Comparison of ENCODE assay signal across 28 cellular contexts in the genomic region with DNA sequence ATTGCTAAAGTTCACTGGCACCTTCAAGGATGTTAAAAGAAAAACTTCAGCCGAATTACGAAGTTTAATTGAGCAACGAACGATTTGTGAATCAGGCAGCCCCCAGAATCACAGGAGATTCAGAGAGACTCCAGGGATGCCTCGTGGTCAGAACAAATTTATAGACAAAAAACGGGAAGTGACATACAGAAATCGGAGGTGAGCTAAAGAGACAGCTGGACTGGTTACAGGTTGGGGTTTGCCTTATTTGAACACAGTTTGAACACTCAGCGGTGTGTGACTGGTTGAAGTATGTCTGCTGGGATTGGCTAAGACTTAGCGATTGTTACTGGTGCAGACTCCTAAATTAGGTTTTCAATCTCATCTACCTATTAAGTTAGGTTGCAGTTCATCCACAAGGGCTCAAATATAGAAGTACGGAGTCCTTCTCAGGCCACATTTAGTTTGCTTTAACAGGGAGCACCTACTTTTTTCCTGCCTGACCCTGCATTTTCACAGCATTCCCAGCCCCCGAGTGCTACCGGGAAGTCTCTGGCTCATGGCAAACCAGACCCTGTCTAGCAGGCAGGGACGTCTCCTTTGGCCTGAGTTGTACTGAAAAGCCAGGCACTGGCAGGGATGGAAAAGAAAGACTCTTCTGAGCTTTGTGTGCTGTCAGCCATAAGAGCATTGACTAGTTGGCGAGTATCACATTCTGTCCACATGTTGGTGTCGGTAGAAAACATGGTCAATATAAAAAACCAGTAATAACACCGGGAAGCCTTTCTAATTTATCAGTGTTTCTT. TPM values are rescaled to one million over a fixed set of nuclear protein-coding genes. Genes with fewer than 3 reads are reported as not detected.
"Had no signal": no experiment of that assay in that cellular context is flagged by ENCODE, and none has a peak within 500 bp of the region (broad histone marks: within the 10 kb centered on the region; RNA-seq: fewer than 3 reads in every experiment).

No MANE protein-coding gene starts in this region.

- H3K4me3 ChIP-seq: adrenal gland, ascending aorta, psoas muscle, right atrium auricular region, tibial artery had no signal

- H3K9me3 Mint-ChIP-seq: activated T-cell treated with anti-CD3 and anti-CD28 coated beads, Interleukin-2, amount 50 U/mL, for 24 hours; activated T-helper 17 cell treated with anti-CD3 and anti-CD28 coated beads, Interleukin-2, amount 50 U/mL, for 72 hours; effector memory CD8-positive, alpha-beta T cell; natural killer cell treated with Interleukin-12 subunit alpha and Interleukin-12 subunit beta and Interleukin-15 and Interleukin-18, amount 100 ng/mL, for 72 hours; stimulated activated naive CD8-positive, alpha-beta T cell treated with anti-CD3 and anti-CD28 coated beads, Interleukin-15, amount 100 ng/mL, for 72 hours; WTC11 had no signal

- FAIRE-seq: endothelial cell of umbilical vein, frontal cortex, urothelium cell line had no signal

- H3K27ac ChIP-seq: adrenal gland, ascending aorta, brain microvascular endothelial cell, psoas muscle, right atrium auricular region, tibial artery had no signal

- H3K4me3 Mint-ChIP-seq: activated naive CD8-positive, alpha-beta T cell; activated T-cell treated with anti-CD3 and anti-CD28 coated beads, Interleukin-2, amount 50 U/mL, for 24 hours; activated T-helper 17 cell treated with anti-CD3 and anti-CD28 coated beads, Interleukin-2, amount 50 U/mL, for 72 hours; effector memory CD8-positive, alpha-beta T cell; natural killer cell treated with Interleukin-12 subunit alpha and Interleukin-12 subunit beta and Interleukin-15 and Interleukin-18, amount 100 ng/mL, for 72 hours; stimulated activated naive CD8-positive, alpha-beta T cell treated with anti-CD3 and anti-CD28 coated beads, Interleukin-15, amount 100 ng/mL, for 72 hours; WTC11 had no signal

- H3K4me1 ChIP-seq: adrenal gland, ascending aorta, psoas muscle, right atrium auricular region, tibial artery had no signal

- H3K36me3 ChIP-seq: adrenal gland, ascending aorta, brain microvascular endothelial cell, right atrium auricular region, tibial artery had no signal

- DNase-seq: activated CD4-positive, alpha-beta T cell treated with anti-CD3 and anti-CD28 coated beads, Interleukin-2, amount 50 U/mL, for 4 hours; activated CD8-positive, alpha-beta memory T cell treated with anti-CD3 and anti-CD28 coated beads for 24 hours; activated CD8-positive, alpha-beta memory T cell treated with anti-CD3 and anti-CD28 coated beads, Interleukin-2, amount 50 U/mL, for 4 hours; activated T-cell treated with anti-CD3 and anti-CD28 coated beads, Interleukin-2, amount 50 U/mL, for 24 hours; adrenal gland; brain microvascular endothelial cell; central memory CD4-positive, alpha-beta T cell; effector memory CD8-positive, alpha-beta T cell; head of caudate nucleus; hypothalamus; left ventricle myocardium superior; mammary epithelial cell; psoas muscle; stimulated activated CD4-positive, alpha-beta T cell treated with anti-CD3 and anti-CD28 coated beads, Interleukin-12 subunit alpha, Interleukin-12 subunit beta, amount 100 ng/mL, for 4 hours; stimulated activated CD4-positive, alpha-beta T cell treated with anti-CD3 and anti-CD28 coated beads, Interleukin-4, amount 100 ng/mL, for 4 hours; stimulated activated naive CD8-positive, alpha-beta T cell treated with anti-CD3 and anti-CD28 coated beads, Interleukin-15, amount 100 ng/mL, for 72 hours; T-helper 9 cell; tibial artery had no signal

- ATAC-seq: activated T-helper 17 cell treated with anti-CD3 and anti-CD28 coated beads, Interleukin-2, amount 50 U/mL, for 72 hours; effector memory CD8-positive, alpha-beta T cell; esophagus mucosa; left ventricle myocardium superior; natural killer cell treated with Interleukin-12 subunit alpha and Interleukin-12 subunit beta and Interleukin-15 and Interleukin-18, amount 100 ng/mL, for 72 hours; psoas muscle; stimulated activated naive CD8-positive, alpha-beta T cell treated with anti-CD3 and anti-CD28 coated beads, Interleukin-15, amount 100 ng/mL, for 72 hours; WTC11 had no signal

- H3K27me3 ChIP-seq: ascending aorta, brain microvascular endothelial cell had no signal

- H3K27ac Mint-ChIP-seq: activated naive CD8-positive, alpha-beta T cell; activated T-cell treated with anti-CD3 and anti-CD28 coated beads, Interleukin-2, amount 50 U/mL, for 24 hours; activated T-helper 17 cell treated with anti-CD3 and anti-CD28 coated beads, Interleukin-2, amount 50 U/mL, for 72 hours; effector memory CD8-positive, alpha-beta T cell; natural killer cell treated with Interleukin-12 subunit alpha and Interleukin-12 subunit beta and Interleukin-15 and Interleukin-18, amount 100 ng/mL, for 72 hours; stimulated activated naive CD8-positive, alpha-beta T cell treated with anti-CD3 and anti-CD28 coated beads, Interleukin-15, amount 100 ng/mL, for 72 hours; WTC11 had no signal

- H3K36me3 Mint-ChIP-seq: activated naive CD8-positive, alpha-beta T cell; natural killer cell treated with Interleukin-12 subunit alpha and Interleukin-12 subunit beta and Interleukin-15 and Interleukin-18, amount 100 ng/mL, for 72 hours; WTC11 had no signal

- H3K9me3 ChIP-seq: adrenal gland, ascending aorta, psoas muscle, right atrium auricular region, tibial artery had no signal

- H3K4me1 Mint-ChIP-seq: activated T-helper 17 cell treated with anti-CD3 and anti-CD28 coated beads, Interleukin-2, amount 50 U/mL, for 72 hours; stimulated activated naive CD8-positive, alpha-beta T cell treated with anti-CD3 and anti-CD28 coated beads, Interleukin-15, amount 100 ng/mL, for 72 hours had no signal

RNA-seq across cellular contexts. Expression of gene CDCA7, which starts 41.1 kb away (rescaled TPM):
- total RNA-seq: ascending aorta had no signal
